In the genomic region with DNA sequence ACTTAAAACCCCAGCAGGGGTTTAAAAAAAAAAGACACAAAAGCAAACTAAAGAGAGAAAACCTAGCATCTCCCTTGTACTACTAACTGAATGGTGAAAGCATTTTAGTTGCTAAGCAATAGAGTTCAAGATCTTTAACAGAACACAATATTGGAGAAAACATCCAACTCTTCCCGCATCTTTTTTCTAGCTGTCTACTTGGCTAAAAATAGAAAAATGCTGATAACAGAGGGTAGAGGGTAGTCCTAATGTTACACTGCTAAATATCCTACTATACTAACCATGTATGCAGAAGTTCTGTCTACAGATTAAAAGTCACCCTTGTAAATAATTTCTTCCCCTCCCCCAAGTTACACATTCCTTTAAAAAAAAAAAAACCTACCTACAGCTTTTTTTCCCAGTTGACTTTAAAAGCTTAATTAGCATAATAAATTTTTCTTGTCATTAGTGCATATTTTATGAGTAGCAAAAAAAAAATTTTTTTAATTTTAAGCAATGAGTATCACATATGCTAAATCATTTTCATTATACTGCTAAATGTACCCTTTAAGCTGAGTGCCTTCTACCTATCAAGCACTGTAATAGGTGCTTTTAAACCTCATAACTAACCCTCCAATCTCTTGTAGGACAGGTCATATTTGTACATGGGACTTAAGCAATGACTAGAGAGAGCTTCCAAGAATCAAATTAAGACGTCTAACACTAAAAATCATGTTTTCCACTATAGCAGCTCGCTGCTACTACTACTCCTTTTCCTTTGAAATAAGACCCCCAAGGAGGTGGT, we compare ENCODE assay signal across 14 cellular contexts. TPM values are rescaled to one million over a fixed set of nuclear protein-coding genes. Genes with fewer than 3 reads are reported as not detected.
DNase-seq lines count a peak whose midpoint lies in the region; ATAC-seq, FAIRE-seq and TF ChIP-seq lines count a peak whose summit lies in the region.
"Had no signal": no experiment of that assay in that cellular context is flagged by ENCODE, and none has a peak within 500 bp of the region (broad histone marks: within the 10 kb centered on the region; RNA-seq: fewer than 3 reads in every experiment).

No MANE protein-coding gene starts in this region.

- WGBS in mesodermal cell (ENCODE audit: insufficient coverage in 2 of 2), 2 experiments: 100% methylated on average over 1 of the region's 3 CpGs; no CpG with 5 or more reads in 1 of the 2 experiments

- H3K4me3 ChIP-seq in BLaER1 treated with 17β-estradiol and CSF1 and Interleukin-3, amounts not matched to agents 10 nM and 100 nM: no peak overlapping the region
- H3K4me3 ChIP-seq in mesodermal cell (ENCODE audit: extremely low read depth, insufficient read depth, low read length, poor library complexity, severe bottlenecking) (no peak overlapping the region), H7 (ENCODE audit: insufficient read depth, low read depth, low read length) (no peak overlapping the region)
- H3K4me3 ChIP-seq: sigmoid colon had no signal

- H3K36me3 Mint-ChIP-seq in WTC11: peaks cover 42% of the 10 kb centered on the region

- no peak for TF ChIP-seq POLR2A in GM12891 (IDR thresholded peaks at IDR 0.05; ENCODE audit: low read depth, low read length)

- POLR2A ChIA-PET in WTC11 (lab: Charles Lee): interaction anchor here (0.6 kb wide), 1 partner anchor 126 kb away, joined by 11 read pairs; no protein-coding TSS in a partner anchor

- peaks cover 57% of the 10 kb centered on the region for H3K4me1 Mint-ChIP-seq in WTC11

- no peaks in the 10 kb centered on the region for H3K27me3 Mint-ChIP-seq in WTC11 (ENCODE audit: low read depth)

- H3K27ac ChIP-seq in BLaER1 treated with 17β-estradiol and CSF1 and Interleukin-3, amounts not matched to agents 10 nM and 100 nM: no peak overlapping the region; a peak in 1 of 22 replicates
- peak overlapping the region; percentile 4 for H3K27ac ChIP-seq in mesodermal cell (ENCODE audit: low read depth, low read length, severe bottlenecking)

- H3K27me3 ChIP-seq in BLaER1 treated with 17β-estradiol and CSF1 and Interleukin-3, amounts not matched to agents 10 nM and 100 nM: no peaks in the 10 kb centered on the region
- H3K27me3 ChIP-seq in H7 (ENCODE audit: control insufficient read depth, insufficient read depth, low read length): no peaks in the 10 kb centered on the region
- H3K27me3 ChIP-seq: sigmoid colon had no signal

- H3K9me3 Mint-ChIP-seq in WTC11: no peaks in the 10 kb centered on the region

- peak; percentile 38 for FAIRE-seq in GM12891 (lab: Jason Lieb, UNC)

- H3K4me2 ChIP-seq in BLaER1 treated with 17β-estradiol and CSF1 and Interleukin-3, amounts not matched to agents 10 nM and 100 nM: peak overlapping the region in 8 of 11 experiments; percentile 16 to 45 (median 27); a peak in 10 of 22 replicates

- CTCF ChIA-PET in WTC11 (lab: Charles Lee): no interaction called here

- peaks cover 22 to 87% (median 60%) of the 10 kb centered on the region in 10 experiments for H3K4me1 ChIP-seq in BLaER1 treated with 17β-estradiol and CSF1 and Interleukin-3, amounts not matched to agents 10 nM and 100 nM
- peaks cover 9% of the 10 kb centered on the region for H3K4me1 ChIP-seq in mesodermal cell (ENCODE audit: control insufficient read depth, insufficient read depth, low read length, poor library complexity, severe bottlenecking)

- H3K4me3 Mint-ChIP-seq in WTC11: no peak overlapping the region

- no peak for ATAC-seq in WTC11
- ATAC-seq in HG03457 (IDR thresholded peaks at IDR 0.05; ENCODE audit: unreplicated experiment): no peak

- peaks cover 95 to 99% (median 98%) of the 10 kb centered on the region in 11 experiments for H4K20me1 ChIP-seq in BLaER1 treated with 17β-estradiol and CSF1 and Interleukin-3, amounts not matched to agents 10 nM and 100 nM

- no peak for DNase-seq in GM12891 (ENCODE audit: insufficient read length, low spot score)
- DNase-seq in WTC11 (ENCODE audit: low spot score): no peak
- DNase-seq in H7: no peak
- no peak for DNase-seq in NCI-H774 (lab: John Stamatoyannopoulos, UW)
- DNase-seq: activated T-cell treated with anti-CD3 and anti-CD28 coated beads for 4 hours, anterior cingulate cortex, COR-L47, dermis blood vessel endothelial cell, GDM1, NCI-H1930, sigmoid colon had no signal

- TF ChIP-seq CTCF in WTC11 (IDR thresholded peaks at IDR 0.05): no peak

- no peaks in the 10 kb centered on the region for H3K9me3 ChIP-seq in BLaER1 treated with 17β-estradiol and CSF1 and Interleukin-3, amounts not matched to agents 10 nM and 100 nM (replicated peaks in 1 of 11)
- no peaks in the 10 kb centered on the region for H3K9me3 ChIP-seq in mesodermal cell (ENCODE audit: control insufficient read depth, low read length)
- H3K9me3 ChIP-seq: sigmoid colon had no signal

- 0 out of 2 replicates have a peak overlapping the region, but pooled peaks have one; percentile 42 for H3K27ac Mint-ChIP-seq in WTC11

- 0 out of 22 replicates have a peak overlapping the region, but pooled peaks of 1 of the 11 experiments have one; percentile 9 for H3K9ac ChIP-seq in BLaER1 treated with 17β-estradiol and CSF1 and Interleukin-3, amounts not matched to agents 10 nM and 100 nM

- H3K36me3 ChIP-seq in BLaER1 treated with 17β-estradiol and CSF1 and Interleukin-3, amounts not matched to agents 10 nM and 100 nM: peaks cover 39 to 91% (median 69%) of the 10 kb centered on the region in 11 experiments
- H3K36me3 ChIP-seq in mesodermal cell (ENCODE audit: control insufficient read depth, insufficient read depth, low read length): peaks cover 64% of the 10 kb centered on the region
- H3K36me3 ChIP-seq in H7 (replicated peaks; ENCODE audit: control insufficient read depth, insufficient read depth, low read length): peaks cover 5% of the 10 kb centered on the region

TF ChIP-seq in GM12891, 5 proteins besides CTCF, POLR2A, EP300 and RAD21:
- TF ChIP-seq PAX5 (IDR thresholded peaks at IDR 0.05; ENCODE audit: insufficient read depth, low read length, severe bottlenecking): no peak
- TF ChIP-seq POLR2AphosphoS5 (IDR thresholded peaks at IDR 0.05; ENCODE audit: low read depth, low read length): no peak
- no peak for TF ChIP-seq POU2F2 (IDR thresholded peaks at IDR 0.05; ENCODE audit: low read depth, low read length)
- TF ChIP-seq SPI1 (IDR thresholded peaks at IDR 0.05; ENCODE audit: low read depth, low read length): no peak
- TF ChIP-seq TAF1 (IDR thresholded peaks at IDR 0.05; ENCODE audit: low read depth, low read length): no peak

TF ChIP-seq in WTC11, 78 proteins besides CTCF, POLR2A, EP300 and RAD21:
- no peak for TF ChIP-seq MXD4 (CRISPR knock-in tag; IDR thresholded peaks at IDR 0.05; ENCODE audit: borderline replicate concordance)
- no peak for TF ChIP-seq JAZF1 (CRISPR knock-in tag; IDR thresholded peaks at IDR 0.05)
- no peak for TF ChIP-seq PRRX2 (CRISPR knock-in tag; IDR thresholded peaks at IDR 0.05)
- no peak for TF ChIP-seq TP53 (CRISPR knock-in tag; IDR thresholded peaks at IDR 0.05)
- TF ChIP-seq, protein P1, sequence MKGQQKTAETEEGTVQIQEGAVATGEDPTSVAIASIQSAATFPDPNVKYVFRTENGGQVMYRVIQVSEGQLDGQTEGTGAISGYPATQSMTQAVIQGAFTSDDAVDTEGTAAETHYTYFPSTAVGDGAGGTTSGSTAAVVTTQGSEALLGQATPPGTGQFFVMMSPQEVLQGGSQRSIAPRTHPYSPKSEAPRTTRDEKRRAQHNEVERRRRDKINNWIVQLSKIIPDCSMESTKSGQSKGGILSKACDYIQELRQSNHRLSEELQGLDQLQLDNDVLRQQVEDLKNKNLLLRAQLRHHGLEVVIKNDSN (CRISPR knock-in tag; IDR thresholded peaks at IDR 0.05): no peak
- TF ChIP-seq, protein P2, sequence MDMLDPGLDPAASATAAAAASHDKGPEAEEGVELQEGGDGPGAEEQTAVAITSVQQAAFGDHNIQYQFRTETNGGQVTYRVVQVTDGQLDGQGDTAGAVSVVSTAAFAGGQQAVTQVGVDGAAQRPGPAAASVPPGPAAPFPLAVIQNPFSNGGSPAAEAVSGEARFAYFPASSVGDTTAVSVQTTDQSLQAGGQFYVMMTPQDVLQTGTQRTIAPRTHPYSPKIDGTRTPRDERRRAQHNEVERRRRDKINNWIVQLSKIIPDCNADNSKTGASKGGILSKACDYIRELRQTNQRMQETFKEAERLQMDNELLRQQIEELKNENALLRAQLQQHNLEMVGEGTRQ (CRISPR knock-in tag; IDR thresholded peaks at IDR 0.05): no peak
- no peak for TF ChIP-seq ZNF396 (CRISPR knock-in tag; IDR thresholded peaks at IDR 0.05; ENCODE audit: borderline replicate concordance)
- TF ChIP-seq FOXP1 (CRISPR knock-in tag; IDR thresholded peaks at IDR 0.05; ENCODE audit: borderline replicate concordance): no peak
- no peak for TF ChIP-seq SMAD3 (CRISPR knock-in tag; IDR thresholded peaks at IDR 0.05; ENCODE audit: borderline replicate concordance)
- TF ChIP-seq FOXP4 (CRISPR knock-in tag; IDR thresholded peaks at IDR 0.05): no peak
- no peak for TF ChIP-seq MYBL2 (CRISPR knock-in tag; IDR thresholded peaks at IDR 0.05)
TF ChIP-seq in WTC11: peak in this region for 0.

RNA-seq across cellular contexts. Expression of gene XPO1, which starts 7.6 kb away (rescaled TPM):
- 96.7 TPM for polyA plus RNA-seq in GM12891 (2012; ENCODE audit: low read depth, missing spikeins)
- total RNA-seq in WTC11 (2021): 258 to 272 TPM (median 260 TPM) in 3 replicates
- polyA plus RNA-seq in mesodermal cell (2013, experiment 1 of 2): 165 TPM
- 188 TPM for polyA plus RNA-seq in mesodermal cell (2013, experiment 2 of 2)
- 197 and 279 TPM in 2 replicates for total RNA-seq in H7 (2014; rRNA removed; shearing (Covaris generic))

RNA-seq across cellular contexts. Expression of gene USP34, which starts 59.7 kb away (rescaled TPM):
- 37.2 TPM for polyA plus RNA-seq in GM12891 (2012; ENCODE audit: low read depth, missing spikeins)
- 87.4 to 96.2 TPM (median 92.3 TPM) in 3 replicates for total RNA-seq in WTC11 (2021)
- polyA plus RNA-seq in mesodermal cell (2013, experiment 1 of 2): 64.8 TPM
- polyA plus RNA-seq in mesodermal cell (2013, experiment 2 of 2): 66.9 TPM
- 48.6 and 66.6 TPM in 2 replicates for total RNA-seq in H7 (2014; rRNA removed; shearing (Covaris generic))
